In genomic region chr9:37592108-37592951, GRCh38 we compare ENCODE assay signal across 1 cellular context.
TF ChIP-seq lines count a peak whose summit lies in the region.

Gene TOMM5, minus strand, starts transcription at chr9:37592597. Its CDS starts 65 bp downstream, at chr9:37592532.

TF ChIP-seq in SK-N-SH, 30 proteins besides CTCF, POLR2A, EP300 and RAD21 (continued from another document):
- peak; percentile 88 for TF ChIP-seq TAF1 (IDR thresholded peaks at IDR 0.05; ENCODE audit: borderline replicate concordance, low read depth, low read length)
- peak; percentile 87 for TF ChIP-seq MAX (IDR thresholded peaks at IDR 0.05; ENCODE audit: low read depth)
- no peak for TF ChIP-seq FOXM1 (IDR thresholded peaks at IDR 0.05; ENCODE audit: low read depth)
- no peak for TF ChIP-seq NRF1 (IDR thresholded peaks at IDR 0.05; ENCODE audit: low read depth, low read length)
